Comparison of ENCODE assay signal across 10 cellular contexts in the genomic region with DNA sequence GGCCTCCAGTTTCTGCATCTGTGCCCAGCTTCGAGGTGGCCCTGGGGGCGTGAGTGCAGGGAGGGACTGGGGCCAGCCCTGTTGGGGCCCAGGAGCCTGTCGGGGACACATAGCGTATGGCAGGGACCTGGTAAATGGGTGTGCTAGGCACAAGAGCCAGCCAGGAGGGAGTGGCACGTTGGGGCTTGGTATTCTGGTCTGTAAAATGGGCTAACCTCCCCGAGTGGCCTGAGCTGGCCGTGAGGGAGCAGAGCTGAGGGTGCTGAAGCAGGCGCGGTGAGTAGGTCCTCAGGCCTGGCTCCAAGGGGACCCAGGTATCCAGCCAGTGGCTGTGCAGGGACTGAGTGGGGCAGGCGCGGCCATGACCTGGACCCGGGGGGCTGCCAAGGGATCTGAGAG. TPM values are rescaled to one million over a fixed set of nuclear protein-coding genes. Genes with fewer than 3 reads are reported as not detected.
A peak's percentile ranks its signal among the peaks of the same experiment; 100 is the strongest.
DNase-seq lines count a peak whose midpoint lies in the region; ATAC-seq and TF ChIP-seq lines count a peak whose summit lies in the region.
"Had no signal": no experiment of that assay in that cellular context is flagged by ENCODE, and none has a peak within 500 bp of the region (broad histone marks: within the 10 kb centered on the region; RNA-seq: fewer than 3 reads in every experiment).

No MANE protein-coding gene starts in this region.

- H3K4me1 Mint-ChIP-seq in MCF 10A (ENCODE audit: insufficient read depth, unreplicated experiment): peaks cover 16% of the 10 kb centered on the region

- no peaks in the 10 kb centered on the region for H3K27me3 ChIP-seq in mammary epithelial cell (ENCODE audit: insufficient read depth, low read length)
- no peaks in the 10 kb centered on the region for H3K27me3 ChIP-seq in adrenal gland
- no peaks in the 10 kb centered on the region for H3K27me3 ChIP-seq in gastrocnemius medialis

- no TSS peak for BruUV-seq in MCF 10A (replicated peaks; lab: Mats Ljungman, UMichigan)
- BruUV-seq in mammary epithelial cell (replicated peaks; lab: Mats Ljungman, UMichigan): no TSS peak

- H3K27ac ChIP-seq in mammary epithelial cell (ENCODE audit: insufficient read depth, low read depth, low read length) (no peak overlapping the region), adrenal gland (peak overlapping the region in 3 of 5 donors; percentile 23 to 94 (median 42)), gastrocnemius medialis (peak overlapping the region in 3 of 4 donors; percentile 8 to 43 (median 23))

- 73% methylated on average over 11 of the region's 12 CpGs for WGBS in mammary epithelial cell (ENCODE audit: low coverage, missing lambda C conversion rate)
- WGBS in adrenal gland, 4 donors: 82 to 87% (median 83%) methylated on average over 9 to 12 of the region's 12 CpGs

- TF ChIP-seq CTCF in MCF 10A (IDR thresholded peaks at IDR 0.05; ENCODE audit: unreplicated experiment) (no peak), mammary epithelial cell (conservative IDR thresholded peaks at IDR 0.05 in 1 of 2, IDR thresholded peaks at IDR 0.05 in 1 of 2; ENCODE audit: extremely low read depth in 1 of 2, insufficient read depth in 1 of 2, low read depth in 1 of 2, low read length in 2 of 2) (no peak), adrenal gland (IDR thresholded peaks at IDR 0.05) (no peak), gastrocnemius medialis (IDR thresholded peaks at IDR 0.05 in 4 of 5, conservative IDR thresholded peaks at IDR 0.05 in 1 of 5) (no peak)

- H3K9me3 Mint-ChIP-seq in MCF 10A (ENCODE audit: unreplicated experiment): no peaks in the 10 kb centered on the region

- dilution Hi-C loops in mammary epithelial cell (cut with HindIII; ENCODE audit: low sequenced_read_pairs): no loop called here

- H4K20me1 ChIP-seq in mammary epithelial cell (ENCODE audit: insufficient read depth, low read length): no peaks in the 10 kb centered on the region

- H3K4me1 ChIP-seq in mammary epithelial cell (ENCODE audit: insufficient read depth, low read length): peaks cover 26% of the 10 kb centered on the region
- peaks cover 29 to 65% of the 10 kb centered on the region in 2 donors for H3K4me1 ChIP-seq in adrenal gland (replicated peaks in 1 of 2)
- H3K4me1 ChIP-seq in gastrocnemius medialis: peaks cover 16 to 24% of the 10 kb centered on the region in 2 donors

- H3K36me3 ChIP-seq in mammary epithelial cell (ENCODE audit: insufficient read depth, low read length): no peaks in the 10 kb centered on the region
- peaks cover 0 to 52% of the 10 kb centered on the region in 2 donors for H3K36me3 ChIP-seq in adrenal gland (replicated peaks in 1 of 2)
- H3K36me3 ChIP-seq in gastrocnemius medialis: peaks cover 0 to 39% of the 10 kb centered on the region in 2 donors

- DNase-seq in MCF 10A (ENCODE audit: unreplicated experiment): no peak
- DNase-seq in mammary epithelial cell: no peak
- DNase-seq in adrenal gland: peak in 1 of 7 donors; percentile 32
- no peak for DNase-seq in gastrocnemius medialis
- no peak for DNase-seq in cortex of kidney (lab: John Stamatoyannopoulos, UW)
- DNase-seq: KG1, NCI-H146, NCI-H524, T1000 had no signal

- H3K9me3 ChIP-seq in mammary epithelial cell (replicated peaks; ENCODE audit: insufficient read depth, low read length) (no peaks in the 10 kb centered on the region), adrenal gland (replicated peaks in 1 of 3) (no peaks in the 10 kb centered on the region), gastrocnemius medialis (no peaks in the 10 kb centered on the region)

- intact Hi-C loops in MCF 10A (cut with micrococcal nuclease) (loop anchor here (10.0 kb wide), 1 partner anchor 180 kb away; the partner anchor contains the start of gene PRMT1), mammary epithelial cell (cut with micrococcal nuclease) (no loop called here), adrenal gland (cut with DNase I) (no loop called here), gastrocnemius medialis (cut with DNase I; ENCODE audit: low total_unique reads) (no loop called here)

- no peak overlapping the region for H3K9ac ChIP-seq in mammary epithelial cell (ENCODE audit: insufficient read depth, low read length)

- H3K4me3 ChIP-seq in mammary epithelial cell (replicated peaks in 1 of 3; ENCODE audit: insufficient read depth in 1 of 3, low read depth in 2 of 3, low read length in 3 of 3): no peak overlapping the region
- no peak overlapping the region for H3K4me3 ChIP-seq in adrenal gland
- no peak overlapping the region for H3K4me3 ChIP-seq in gastrocnemius medialis

- POLR2A ChIA-PET in MCF 10A (lab: Yijun Ruan, JAX): interaction anchor here (0.7 kb wide), 1 partner anchor 20 kb away, joined by 3 read pairs; no protein-coding TSS in a partner anchor

- H3K79me2 ChIP-seq in mammary epithelial cell (ENCODE audit: insufficient read depth, low read length): peaks cover 25% of the 10 kb centered on the region

- H3K4me2 ChIP-seq in mammary epithelial cell (ENCODE audit: insufficient read depth, low read depth, low read length): no peak overlapping the region

- ATAC-seq in gastrocnemius medialis: no peak
- ATAC-seq in HG02981 (IDR thresholded peaks at IDR 0.05; ENCODE audit: unreplicated experiment): no peak

- no peak overlapping the region for H2AFZ ChIP-seq in mammary epithelial cell (ENCODE audit: low read depth, low read length)

- H3K27ac Mint-ChIP-seq in MCF 10A (ENCODE audit: low read depth, unreplicated experiment): peak overlapping the region; percentile 35

- H3K4me3 Mint-ChIP-seq in MCF 10A (ENCODE audit: unreplicated experiment): no peak overlapping the region

- CTCF ChIA-PET in MCF 10A (lab: Yijun Ruan, JAX): interaction anchor here (0.6 kb wide), 1 partner anchor 286 kb away, joined by 4 read pairs; no protein-coding TSS in a partner anchor
- CTCF ChIA-PET in mammary epithelial cell (lab: Charles Lee; ENCODE audit: low non-redundant PET): no interaction called here

- no peaks in the 10 kb centered on the region for H3K27me3 Mint-ChIP-seq in MCF 10A (ENCODE audit: insufficient read depth, unreplicated experiment)

- H3K36me3 Mint-ChIP-seq in MCF 10A (ENCODE audit: insufficient read depth, unreplicated experiment): peaks cover 53% of the 10 kb centered on the region

- no peak for TF ChIP-seq POLR2A in adrenal gland (IDR thresholded peaks at IDR 0.05)
- no peak for TF ChIP-seq POLR2A in gastrocnemius medialis (IDR thresholded peaks at IDR 0.05)

- in situ Hi-C loops in mammary epithelial cell (cut with MboI; ENCODE audit: low sequenced_read_pairs in 2 of 2) (no loop called here), gastrocnemius medialis (cut with MboI; ENCODE audit: low sequenced_read_pairs in 4 of 4) (no loop called here)

RNA-seq across cellular contexts. Expression of gene PTOV1, which starts 4.3 kb away (rescaled TPM):
- total RNA-seq in MCF 10A (2022): 68.5 and 78.8 TPM in 2 replicates
- total RNA-seq in mammary epithelial cell: 10 to 100 TPM; 28.8 to 85.6 TPM
- 57.1 TPM for polyA plus RNA-seq in mammary epithelial cell
- 50.3 TPM for polyA minus RNA-seq in mammary epithelial cell
- 100 to 1,000 TPM; 163 to 568 (median 275) TPM for total RNA-seq in adrenal gland
- polyA plus RNA-seq in adrenal gland: 100 to 1,000 TPM in 2 of 3 donors, 10 to 100 TPM in 1; 78.7 to 620 (median 409) TPM
- 10 to 100 TPM; 77.6 to 88.2 (median 87.0) TPM for total RNA-seq in gastrocnemius medialis

RNA-seq across cellular contexts. Expression of gene PNKP, which starts 12.1 kb away (rescaled TPM):
- total RNA-seq in MCF 10A (2022) (70.7 and 90.3 TPM in 2 replicates), mammary epithelial cell (10 to 100 TPM; 40.0 to 99.3 TPM), adrenal gland (100 to 1,000 TPM in 4 of 8 donors, 10 to 100 TPM in 4; 49.3 to 199 (median 100) TPM), gastrocnemius medialis (10 to 100 TPM; 14.9 to 43.4 (median 21.1) TPM)
- polyA plus RNA-seq in mammary epithelial cell (27.7 TPM), adrenal gland (100 to 1,000 TPM in 2 of 3 donors, 10 to 100 TPM in 1; 40.7 to 344 (median 202) TPM)
- polyA minus RNA-seq in mammary epithelial cell: 39.0 TPM

RNA-seq across cellular contexts. Expression of gene AKT1S1, which starts 21.9 kb away (rescaled TPM):
- total RNA-seq in MCF 10A (2022) (74.7 and 79.2 TPM in 2 replicates), mammary epithelial cell (10 to 100 TPM; 12.3 to 68.3 TPM), adrenal gland (10 to 100 TPM; 25.7 to 70.3 (median 45.7) TPM), gastrocnemius medialis (10 to 100 TPM; 23.8 to 56.8 (median 43.4) TPM)
- polyA plus RNA-seq in mammary epithelial cell (57.0 TPM), adrenal gland (10 to 100 TPM; 66.0 to 89.6 (median 75.8) TPM)
- polyA minus RNA-seq in mammary epithelial cell: 35.2 TPM

RNA-seq across cellular contexts. Expression of gene TBC1D17, which starts 22.2 kb away (rescaled TPM):
- total RNA-seq in MCF 10A (2022) (25.2 and 25.5 TPM in 2 replicates), mammary epithelial cell (10 to 100 TPM; 13.0 to 32.0 TPM), adrenal gland (100 to 1,000 TPM in 1 of 8 donors, 10 to 100 TPM in 7; 33.5 to 103 (median 51.4) TPM), gastrocnemius medialis (10 to 100 TPM; 48.7 to 84.3 (median 66.4) TPM)
- polyA plus RNA-seq in mammary epithelial cell (23.1 TPM), adrenal gland (100 to 1,000 TPM in 2 of 3 donors, 10 to 100 TPM in 1; 22.4 to 198 (median 113) TPM)
- polyA minus RNA-seq in mammary epithelial cell: 31.2 TPM

RNA-seq across cellular contexts. Expression of gene MED25, which starts 37.2 kb away (rescaled TPM):
- total RNA-seq in MCF 10A (2022) (39.9 and 43.2 TPM in 2 replicates), mammary epithelial cell (10 to 100 TPM; 18.3 to 51.8 TPM), adrenal gland (100 to 1,000 TPM in 5 of 8 donors, 10 to 100 TPM in 3; 78.3 to 211 (median 107) TPM), gastrocnemius medialis (100 to 1,000 TPM in 1 of 4 donors, 10 to 100 TPM in 3; 46.6 to 105 (median 78.7) TPM)
- polyA plus RNA-seq in mammary epithelial cell (29.7 TPM), adrenal gland (100 to 1,000 TPM in 2 of 3 donors, 10 to 100 TPM in 1; 71.2 to 457 (median 299) TPM)
- polyA minus RNA-seq in mammary epithelial cell: 45.4 TPM
